Comparison of ENCODE assay signal across 15 cellular contexts in genomic region chr15:67549736-67550135, GRCh38.
"Had no signal": no experiment of that assay in that cellular context is flagged by ENCODE, and none has a peak within 500 bp of the region (broad histone marks: within the 10 kb centered on the region; RNA-seq: fewer than 3 reads in every experiment).

No MANE protein-coding gene starts in this region.

- H3K4me3 Mint-ChIP-seq: activated naive CD4-positive, alpha-beta T cell treated with anti-CD3 and anti-CD28 coated beads for 36 hours; memory B cell; natural killer cell treated with Interleukin-12 subunit alpha and Interleukin-12 subunit beta and Interleukin-15 and Interleukin-18, amount 100 ng/mL, for 72 hours; T-helper 2 cell treated with Interferon-gamma antibody and Interleukin-4, amounts not matched to agents 5 μg/mL and 100 μg/mL, for 36 hours had no signal

- H3K27me3 ChIP-seq: ovary, stomach, testis, upper lobe of right lung had no signal

- H3K4me3 ChIP-seq: ovary, stomach, testis, upper lobe of right lung had no signal

- H3K27ac ChIP-seq: ovary, stomach, testis, upper lobe of right lung had no signal

- H3K9me3 Mint-ChIP-seq: activated naive CD4-positive, alpha-beta T cell treated with anti-CD3 and anti-CD28 coated beads for 36 hours; activated T-helper 2 cell treated with anti-CD3 and anti-CD28 coated beads, Interferon-gamma antibody, Interleukin-2, Interleukin-4, amounts not matched to agents 10 μg/mL and 5 μg/mL and 100 μg/mL, durations not matched to agents 14 hours and 24 hours and 36 hours; memory B cell; natural killer cell treated with Interleukin-12 subunit alpha and Interleukin-12 subunit beta and Interleukin-15 and Interleukin-18, amount 100 ng/mL, for 72 hours; T-helper 2 cell treated with Interferon-gamma antibody and Interleukin-4, amounts not matched to agents 5 μg/mL and 100 μg/mL, for 36 hours had no signal

- H3K9me3 ChIP-seq: ovary, stomach, testis, upper lobe of right lung had no signal

- H3K27me3 Mint-ChIP-seq: memory B cell; natural killer cell treated with Interleukin-12 subunit alpha and Interleukin-12 subunit beta and Interleukin-15 and Interleukin-18, amount 100 ng/mL, for 72 hours had no signal

- DNase-seq: activated CD4-positive, alpha-beta T cell treated with anti-CD3 and anti-CD28 coated beads, Interleukin-2, amount 50 U/mL, for 4 hours; activated naive CD4-positive, alpha-beta T cell treated with anti-CD3 and anti-CD28 coated beads for 36 hours; hippocampal formation; kidney; left ventricle myocardium superior; ovary; stimulated activated CD4-positive, alpha-beta T cell treated with anti-CD3 and anti-CD28 coated beads, Interleukin-1b, Interleukin-23, amount 100 ng/mL, for 48 hours; stomach; testis; upper lobe of right lung had no signal

- FAIRE-seq: astrocyte, kidney had no signal

- ATAC-seq: upper lobe of right lung had no signal

- H3K36me3 Mint-ChIP-seq: natural killer cell treated with Interleukin-12 subunit alpha and Interleukin-12 subunit beta and Interleukin-15 and Interleukin-18, amount 100 ng/mL, for 72 hours had no signal

- H3K36me3 ChIP-seq: ovary had no signal

- H3K27ac Mint-ChIP-seq: activated naive CD4-positive, alpha-beta T cell treated with anti-CD3 and anti-CD28 coated beads for 36 hours; activated T-helper 2 cell treated with anti-CD3 and anti-CD28 coated beads, Interferon-gamma antibody, Interleukin-2, Interleukin-4, amounts not matched to agents 10 μg/mL and 5 μg/mL and 100 μg/mL, durations not matched to agents 14 hours and 24 hours and 36 hours; memory B cell; natural killer cell treated with Interleukin-12 subunit alpha and Interleukin-12 subunit beta and Interleukin-15 and Interleukin-18, amount 100 ng/mL, for 72 hours; T-helper 2 cell treated with Interferon-gamma antibody and Interleukin-4, amounts not matched to agents 5 μg/mL and 100 μg/mL, for 36 hours had no signal
